Comparison of ENCODE assay signal across 23 cellular contexts in the genomic region with DNA sequence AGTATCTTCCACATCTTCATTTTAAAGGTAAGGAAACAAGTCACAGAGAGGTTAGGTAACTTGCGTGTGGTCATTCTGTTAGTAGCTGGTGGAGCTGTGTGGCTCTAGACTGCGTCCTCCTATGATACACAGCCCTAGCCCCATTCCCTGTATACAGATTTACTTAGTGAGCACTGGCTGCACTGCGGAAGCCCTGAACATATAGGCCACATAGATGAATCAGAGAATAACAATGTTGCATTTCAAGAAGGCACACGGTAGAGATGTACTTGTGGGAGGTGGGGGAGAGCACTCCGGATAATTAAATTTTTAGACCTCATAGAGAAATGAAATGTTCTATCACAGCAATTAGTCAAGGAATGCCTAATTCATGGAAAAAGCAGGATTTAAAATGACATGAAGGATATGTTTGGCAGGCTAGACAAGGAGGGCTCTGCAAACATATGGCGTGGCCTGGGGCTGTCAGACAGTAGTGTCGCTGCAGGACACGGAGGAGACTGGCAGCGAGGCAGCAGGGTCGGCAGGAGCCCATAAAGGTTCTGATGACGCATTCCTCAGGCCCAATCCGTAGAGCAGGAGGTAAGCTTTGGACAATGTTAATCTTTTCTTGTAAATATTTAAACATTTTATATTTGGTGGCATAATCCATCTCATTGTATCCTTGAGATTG. TPM values are rescaled to one million over a fixed set of nuclear protein-coding genes. Genes with fewer than 3 reads are reported as not detected.
DNase-seq lines count a peak whose midpoint lies in the region; ATAC-seq and TF ChIP-seq lines count a peak whose summit lies in the region.
"Had no signal": no experiment of that assay in that cellular context is flagged by ENCODE, and none has a peak within 500 bp of the region (broad histone marks: within the 10 kb centered on the region; RNA-seq: fewer than 3 reads in every experiment).

No MANE protein-coding gene starts in this region.

- H3K36me3 Mint-ChIP-seq in brain (peaks cover 9% of the 10 kb centered on the region), mesothelial cell of epicardium (peaks cover 3% of the 10 kb centered on the region)
- peaks cover 16% of the 10 kb centered on the region for H3K36me3 Mint-ChIP-seq in activated naive CD8-positive, alpha-beta T cell treated with anti-CD3 and anti-CD28 coated beads, Interleukin-2, amount 50 U/mL, for 24 hours (ENCODE audit: low read depth)

- no peak overlapping the region for H3K4me3 ChIP-seq in smooth muscle cell
- H3K4me3 ChIP-seq in hepatocyte: no peak overlapping the region
- H3K4me3 ChIP-seq: HAP-1, MG63, SJSA1 had no signal

- H3K27ac ChIP-seq in smooth muscle cell (ENCODE audit: low read depth): peak overlapping the region; percentile 4
- H3K27ac ChIP-seq in hepatocyte: no peak overlapping the region
- H3K27ac ChIP-seq: C4-2B, SJSA1 had no signal

- peak overlapping the region in 2 of 5 experiments; percentile 2 to 74 for H3K27ac Mint-ChIP-seq in brain
- H3K27ac Mint-ChIP-seq in mesothelial cell of epicardium: peak overlapping the region; percentile 81
- no peak overlapping the region for H3K27ac Mint-ChIP-seq in activated naive CD8-positive, alpha-beta T cell treated with anti-CD3 and anti-CD28 coated beads, Interleukin-2, amount 50 U/mL, for 24 hours
- H3K27ac Mint-ChIP-seq: CD8-positive, alpha-beta memory T cell; HFFc6 had no signal

- H3K9me3 Mint-ChIP-seq in brain (no peaks in the 10 kb centered on the region), mesothelial cell of epicardium (no peaks in the 10 kb centered on the region)
- no peaks in the 10 kb centered on the region for H3K9me3 Mint-ChIP-seq in activated naive CD8-positive, alpha-beta T cell treated with anti-CD3 and anti-CD28 coated beads, Interleukin-2, amount 50 U/mL, for 24 hours
- H3K9me3 Mint-ChIP-seq: CD8-positive, alpha-beta memory T cell; HFFc6 had no signal

- H3K9ac ChIP-seq in smooth muscle cell (ENCODE audit: low read depth): no peak overlapping the region

- 83% methylated on average over 12 of the region's 12 CpGs for WGBS in smooth muscle cell (ENCODE audit: low lambda C conversion rate)
- WGBS in hepatocyte (ENCODE audit: low lambda C conversion rate, missing lambda C conversion rate): 85% methylated on average over 12 of the region's 12 CpGs

- ATAC-seq in activated naive CD8-positive, alpha-beta T cell treated with anti-CD3 and anti-CD28 coated beads, Interleukin-2, amount 50 U/mL, for 24 hours: no peak
- no peak for ATAC-seq in esophagus mucosa

- in situ Hi-C loops in G401 (cut with HindIII; ENCODE audit: low sequenced_read_pairs): no loop called here

- peak overlapping the region in 3 of 5 experiments; percentile 1 to 58 (median 6) for H3K4me3 Mint-ChIP-seq in brain
- H3K4me3 Mint-ChIP-seq in mesothelial cell of epicardium: no peak overlapping the region
- H3K4me3 Mint-ChIP-seq in activated naive CD8-positive, alpha-beta T cell treated with anti-CD3 and anti-CD28 coated beads, Interleukin-2, amount 50 U/mL, for 24 hours: no peak overlapping the region
- H3K4me3 Mint-ChIP-seq: CD8-positive, alpha-beta memory T cell; HFFc6 had no signal

- H3K27me3 ChIP-seq in smooth muscle cell (ENCODE audit: low read depth): no peaks in the 10 kb centered on the region
- H3K27me3 ChIP-seq in hepatocyte: no peaks in the 10 kb centered on the region
- H3K27me3 ChIP-seq: MG63, SJSA1 had no signal

- H4K20me1 ChIP-seq in smooth muscle cell (ENCODE audit: low read depth) (no peaks in the 10 kb centered on the region), hepatocyte (ENCODE audit: insufficient read depth, poor library complexity, severe bottlenecking) (no peaks in the 10 kb centered on the region)

- H3K79me2 ChIP-seq in smooth muscle cell (ENCODE audit: low read depth): no peaks in the 10 kb centered on the region
- H3K79me2 ChIP-seq in hepatocyte: no peaks in the 10 kb centered on the region

- H3K9me2 ChIP-seq in hepatocyte (replicated peaks; ENCODE audit: insufficient read depth): no peaks in the 10 kb centered on the region

- DNase-seq in G401 (ENCODE audit: low spot score): peak; percentile 29
- no peak for DNase-seq in mesothelial cell of epicardium (ENCODE audit: low spot score in 2 of 2, unreplicated experiment in 2 of 2)
- DNase-seq in smooth muscle cell (lab: John Stamatoyannopoulos, UW; ENCODE audit: unreplicated experiment): no peak
- DNase-seq in hepatocyte (ENCODE audit: low spot score): no peak
- DNase-seq in activated naive CD8-positive, alpha-beta T cell treated with anti-CD3 and anti-CD28 coated beads, Interleukin-2, amount 50 U/mL, for 24 hours: no peak
- DNase-seq: Calu3; CD8-positive, alpha-beta memory T cell; DMS79 treated with DMSO at 0.1 percent for 48 hours; HFFc6; KBM-7; MG63; NCI-H1105 treated with DMSO at 0.1 percent for 48 hours; NCI-H146; NCI-H1930; NCI-H446 treated with DMSO at 0.1 percent for 48 hours; NCI-H526 treated with DMSO at 0.1 percent for 48 hours; Right ventricle myocardium superior; RPMI8226 had no signal

- H3K4me1 ChIP-seq in smooth muscle cell (ENCODE audit: low read depth) (peaks cover 72% of the 10 kb centered on the region), hepatocyte (ENCODE audit: insufficient read depth) (no peaks in the 10 kb centered on the region)
- H3K4me1 ChIP-seq: SJSA1 had no signal

- no peak overlapping the region for H2AFZ ChIP-seq in smooth muscle cell (ENCODE audit: low read depth)
- H2AFZ ChIP-seq in hepatocyte: no peak overlapping the region

- no peaks in the 10 kb centered on the region for H3F3A ChIP-seq in smooth muscle cell (ENCODE audit: low read depth)

- no peak for TF ChIP-seq CTCF in brain (conservative IDR thresholded peaks at IDR 0.05)
- no peak for TF ChIP-seq CTCF in mesothelial cell of epicardium (IDR thresholded peaks at IDR 0.05; ENCODE audit: unreplicated experiment)
- no peak for TF ChIP-seq CTCF in smooth muscle cell (IDR thresholded peaks at IDR 0.05; ENCODE audit: borderline replicate concordance, insufficient read depth, poor library complexity, severe bottlenecking)
- no peak for TF ChIP-seq CTCF in hepatocyte (IDR thresholded peaks at IDR 0.05; ENCODE audit: poor library complexity)

- H3K9me3 ChIP-seq in smooth muscle cell (replicated peaks; ENCODE audit: low read depth) (no peaks in the 10 kb centered on the region), hepatocyte (ENCODE audit: low read depth) (no peaks in the 10 kb centered on the region)
- H3K9me3 ChIP-seq: HAP-1, MG63, SJSA1 had no signal

- H3K36me3 ChIP-seq in smooth muscle cell (ENCODE audit: low read depth) (no peaks in the 10 kb centered on the region), hepatocyte (replicated peaks; ENCODE audit: insufficient read depth, low read depth) (no peaks in the 10 kb centered on the region)
- H3K36me3 ChIP-seq: HAP-1, MG63 had no signal

- no peak overlapping the region for H3K4me2 ChIP-seq in smooth muscle cell
- H3K4me2 ChIP-seq in hepatocyte: no peak overlapping the region

- H3K27me3 Mint-ChIP-seq in brain (peaks cover 3% of the 10 kb centered on the region), mesothelial cell of epicardium (ENCODE audit: low read depth) (no peaks in the 10 kb centered on the region)
- H3K27me3 Mint-ChIP-seq in activated naive CD8-positive, alpha-beta T cell treated with anti-CD3 and anti-CD28 coated beads, Interleukin-2, amount 50 U/mL, for 24 hours: no peaks in the 10 kb centered on the region
- H3K27me3 Mint-ChIP-seq: CD8-positive, alpha-beta memory T cell had no signal

- H3K4me1 Mint-ChIP-seq in brain: peaks cover 52% of the 10 kb centered on the region
- H3K4me1 Mint-ChIP-seq in mesothelial cell of epicardium: peaks cover 14% of the 10 kb centered on the region
- H3K4me1 Mint-ChIP-seq in activated naive CD8-positive, alpha-beta T cell treated with anti-CD3 and anti-CD28 coated beads, Interleukin-2, amount 50 U/mL, for 24 hours: no peaks in the 10 kb centered on the region

RNA-seq across cellular contexts. Expression of a gene that starts 29.5 kb away (rescaled TPM):
- 12.7 and 13.1 TPM in 2 replicates for total RNA-seq in G401 (2014; rRNA removed; shearing (Covaris generic))
- 3.5 TPM for polyA plus RNA-seq in brain (ENCODE audit: insufficient read depth, low read depth, low replicate concordance)
- total RNA-seq in mesothelial cell of epicardium: 29.5 to 32.5 TPM (median 31.8 TPM) in 3 replicates
- total RNA-seq in smooth muscle cell: 24.5 and 41.2 TPM in 2 replicates
- 9.0 and 9.1 TPM in 2 replicates for polyA plus RNA-seq in smooth muscle cell
- 32.5 and 38.4 TPM in 2 replicates for total RNA-seq in hepatocyte
- 9.7 and 14.4 TPM in 2 replicates for polyA plus RNA-seq in hepatocyte
- total RNA-seq in esophagus mucosa: 6.2 TPM

Comparison
In these comparisons a context has a peak if more than half of its experiments do, and no peak if none do; other contexts are left out.
1. H3K4me3 Mint-ChIP-seq: peak in brain (3 of 5); none in mesothelial cell of epicardium (single experiment) and activated naive CD8-positive, alpha-beta T cell treated with anti-CD3 and anti-CD28 coated beads, Interleukin-2, amount 50 U/mL, for 24 hours (single experiment).